ENCODE assay signal across 25 cellular contexts in the genomic region with DNA sequence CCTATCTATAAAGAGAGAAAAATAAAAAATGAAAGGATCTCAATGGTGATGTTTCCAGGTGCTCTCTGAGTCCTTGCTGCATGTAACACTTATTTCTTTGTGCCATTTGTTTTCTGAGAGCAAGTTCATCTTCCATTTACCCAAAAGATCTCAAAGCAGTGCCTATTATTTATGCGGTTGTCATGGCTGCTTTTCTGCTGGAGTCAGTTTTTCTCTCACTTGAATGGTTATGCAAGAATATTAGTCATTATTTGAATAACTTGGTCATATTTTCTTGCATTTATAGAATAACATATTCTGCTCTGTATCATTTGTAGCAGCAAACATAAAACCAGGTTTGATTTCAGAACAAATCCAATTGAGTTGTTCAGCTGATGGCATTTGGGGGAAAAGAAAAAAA.
"Had no signal": no experiment of that assay in that cellular context is flagged by ENCODE, and none has a peak within 500 bp of the region (broad histone marks: within the 10 kb centered on the region; RNA-seq: fewer than 3 reads in every experiment).

No MANE protein-coding gene starts in this region.

- ATAC-seq: activated CD8-positive, alpha-beta memory T cell treated with anti-CD3 and anti-CD28 coated beads, Interleukin-2, amount 10 ng/mL, durations not matched to agents 7 days and 5 days; activated CD8-positive, alpha-beta T cell treated with anti-CD3 and anti-CD28 coated beads for 36 hours; activated naive CD8-positive, alpha-beta T cell treated with anti-CD3 and anti-CD28 coated beads, Interleukin-2, amount 50 U/mL, for 24 hours; body of pancreas; effector memory CD8-positive, alpha-beta T cell; naive thymus-derived CD8-positive, alpha-beta T cell; sciatic nerve; stimulated activated naive B cell treated with anti-CD40 and anti-IgM and Interleukin-4, amounts not matched to agents 10 μg/mL and 1 μg/mL and 100 μg/mL, for 72 hours had no signal

- H3K4me1 ChIP-seq: left ventricle myocardium inferior, upper lobe of left lung had no signal

- FAIRE-seq: colon, endothelial cell of umbilical vein had no signal

- H3K27ac ChIP-seq: body of pancreas, esophagus muscularis mucosa, hepatocyte, left ventricle myocardium inferior, upper lobe of left lung had no signal

- H3K4me3 ChIP-seq: body of pancreas, esophagus muscularis mucosa, hepatocyte, left ventricle myocardium inferior, smooth muscle cell, upper lobe of left lung had no signal

- H3K9me3 ChIP-seq: body of pancreas, esophagus muscularis mucosa, left ventricle myocardium inferior, upper lobe of left lung had no signal

- H3K4me2 ChIP-seq: hepatocyte, smooth muscle cell had no signal

- DNase-seq: activated CD4-positive, alpha-beta T cell treated with anti-CD3 and anti-CD28 coated beads, Interleukin-2, amount 10 ng/mL, durations not matched to agents 24 days and 14 days; activated CD8-positive, alpha-beta memory T cell treated with anti-CD3 and anti-CD28 coated beads, Interleukin-2, amount 10 ng/mL, durations not matched to agents 7 days and 5 days; activated CD8-positive, alpha-beta T cell treated with anti-CD3 and anti-CD28 coated beads for 36 hours; activated gamma-delta T cell; activated naive CD4-positive, alpha-beta T cell treated with anti-CD3 and anti-CD28 coated beads, Interleukin-2, amount 50 U/mL, for 16 hours; activated naive CD8-positive, alpha-beta T cell treated with anti-CD3 and anti-CD28 coated beads, Interleukin-2, amount 50 U/mL, for 24 hours; activated T-cell treated with anti-CD3 and anti-CD28 coated beads for 4 hours; anterior cingulate cortex; body of pancreas; effector memory CD8-positive, alpha-beta T cell; immature natural killer cell; left ventricle myocardium inferior; naive thymus-derived CD8-positive, alpha-beta T cell; stimulated activated CD4-positive, alpha-beta T cell treated with anti-CD3 and anti-CD28 coated beads, Interleukin-15, amount 100 ng/mL, for 24 hours; stimulated activated CD4-positive, alpha-beta T cell treated with anti-CD3 and anti-CD28 coated beads, Interleukin-2, amount 100 ng/mL, for 48 hours; stimulated activated CD8-positive, alpha-beta memory T cell treated with anti-CD3 and anti-CD28 coated beads, Interleukin-4, amount 100 ng/mL, for 48 hours; stimulated activated naive B cell treated with anti-CD40 and anti-IgM and Interleukin-4, amounts not matched to agents 10 μg/mL and 1 μg/mL and 100 μg/mL, for 72 hours; SW 1271 had no signal
